21 cellular contexts compared by ENCODE assay signal in the genomic region with DNA sequence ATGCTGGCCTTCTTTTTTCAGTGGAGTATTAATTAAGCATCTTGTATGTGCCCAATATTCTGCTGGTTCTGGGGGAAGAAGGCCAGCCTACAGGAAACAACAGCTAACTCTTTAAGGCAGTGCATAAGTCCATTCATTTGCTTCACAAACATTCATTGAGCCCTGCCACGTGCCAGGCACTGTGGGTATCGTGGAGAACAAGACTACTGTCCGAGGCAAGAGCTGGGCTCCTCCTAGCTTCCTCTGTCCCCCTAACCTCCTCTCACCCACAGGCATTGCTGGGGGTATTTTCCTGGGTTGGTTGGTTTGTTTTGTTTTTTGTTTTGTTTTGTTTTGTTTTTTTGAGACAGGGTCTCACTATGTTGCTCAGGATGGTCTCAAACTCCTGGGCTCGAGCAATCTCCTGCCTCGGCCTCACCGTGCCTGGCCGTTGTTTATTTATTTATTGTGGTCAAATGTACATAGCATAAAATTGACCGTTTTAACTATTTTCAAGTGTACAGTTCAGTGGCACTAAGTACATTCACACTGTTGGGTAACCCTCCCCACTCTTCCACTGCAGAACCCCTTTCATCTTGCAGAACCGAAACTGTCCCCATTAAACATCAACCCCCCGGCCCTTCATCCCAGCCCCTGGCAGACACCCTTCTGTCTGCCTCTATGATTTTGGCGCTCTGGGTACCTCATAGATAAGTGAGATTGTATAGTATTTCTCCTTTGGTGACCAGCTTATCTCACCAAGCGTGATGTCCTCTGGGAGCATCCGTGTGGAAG. TPM values are rescaled to one million over a fixed set of nuclear protein-coding genes. Genes with fewer than 3 reads are reported as not detected.
DNase-seq lines count a peak whose midpoint lies in the region; ATAC-seq, FAIRE-seq and TF ChIP-seq lines count a peak whose summit lies in the region.
"Had no signal": no experiment of that assay in that cellular context is flagged by ENCODE, and none has a peak within 500 bp of the region (broad histone marks: within the 10 kb centered on the region; RNA-seq: fewer than 3 reads in every experiment).

No MANE protein-coding gene starts in this region.

- TF ChIP-seq CTCF in OCI-LY7 (conservative IDR thresholded peaks at IDR 0.05; ENCODE audit: low read length) (no peak), K562 (IDR thresholded peaks at IDR 0.05 in 2 of 3, conservative IDR thresholded peaks at IDR 0.05 in 1 of 3; ENCODE audit: insufficient read depth in 2 of 3, low read depth in 1 of 3, low read length in 3 of 3) (no peak), esophagus muscularis mucosa (IDR thresholded peaks at IDR 0.05) (no peak)

- BruUV-seq in OCI-LY7 (replicated peaks; lab: Mats Ljungman, UMichigan) (no TSS peak), K562 (replicated peaks; lab: Mats Ljungman, UMichigan) (no TSS peak)

- H3K4me3 ChIP-seq in OCI-LY7 (ENCODE audit: low read depth, low read length, poor library complexity, severe bottlenecking): no peak overlapping the region
- H3K4me3 ChIP-seq in K562: no peak overlapping the region
- no peak overlapping the region for H3K4me3 ChIP-seq in esophagus muscularis mucosa
- H3K4me3 ChIP-seq: breast epithelium, skin epidermis, thoracic aorta had no signal

- no peak for FAIRE-seq in K562 (lab: Jason Lieb, UNC)

- POLR2A ChIA-PET in OCI-LY7 (lab: Charles Lee) (interaction anchor here (0.7 kb wide), 1 partner anchor 1002 kb away, joined by 4 read pairs; no protein-coding TSS in a partner anchor), K562 (lab: Yijun Ruan, JAX) (no interaction called here)

- WGBS in K562 (ENCODE audit: insufficient coverage, low coverage, missing lambda C conversion rate): 5% methylated on average over 13 of the region's 13 CpGs
- WGBS in esophagus muscularis mucosa: 90% methylated on average over 13 of the region's 13 CpGs

- H3K9me3 ChIP-seq in OCI-LY7 (ENCODE audit: low read length): no peaks in the 10 kb centered on the region
- no peaks in the 10 kb centered on the region for H3K9me3 ChIP-seq in K562 (replicated peaks; ENCODE audit: control insufficient read depth, insufficient read depth, low read depth, low read length)
- no peaks in the 10 kb centered on the region for H3K9me3 ChIP-seq in esophagus muscularis mucosa
- H3K9me3 ChIP-seq: breast epithelium, thoracic aorta had no signal

- TF ChIP-seq RAD21 in K562 (CRISPR knock-in tag; conservative IDR thresholded peaks at IDR 0.05 in 1 of 2, IDR thresholded peaks at IDR 0.05 in 1 of 2): no peak

- in situ Hi-C loops in K562 (cut with MboI): no loop called here

- H3K9me1 ChIP-seq in K562 (ENCODE audit: control insufficient read depth, insufficient read depth, low read length): no peaks in the 10 kb centered on the region

- CTCF ChIA-PET in OCI-LY7 (lab: Charles Lee; ENCODE audit: unreplicated experiment) (interaction anchor here (1.0 kb wide), 1 partner anchor 1094 kb away, joined by 3 read pairs; no protein-coding TSS in a partner anchor), K562 (lab: Yijun Ruan, JAX; ENCODE audit: low intra/inter-chr PET ratio) (no interaction called here)

- H3K36me3 ChIP-seq in OCI-LY7 (ENCODE audit: insufficient read depth, low read length) (no peaks in the 10 kb centered on the region), K562 (ENCODE audit: control insufficient read depth, insufficient read depth, low read length) (no peaks in the 10 kb centered on the region), esophagus muscularis mucosa (no peaks in the 10 kb centered on the region)
- H3K36me3 ChIP-seq: breast epithelium, thoracic aorta had no signal

- H3K27me3 ChIP-seq in K562 (ENCODE audit: control insufficient read depth in 2 of 2, insufficient read depth in 2 of 2, low read length in 2 of 2): peaks cover 17 to 33% of the 10 kb centered on the region in 2 experiments
- H3K27me3 ChIP-seq in esophagus muscularis mucosa: no peaks in the 10 kb centered on the region
- H3K27me3 ChIP-seq: breast epithelium had no signal

- DNase-seq in OCI-LY7 (ENCODE audit: low spot score) (peak; percentile 7), K562 (ENCODE audit: extremely low read depth in 1 of 4, low spot score in 3 of 4) (no peak), midbrain (lab: John Stamatoyannopoulos, UW) (peak; percentile 70), superior temporal gyrus (ENCODE audit: extremely low spot score) (peak; percentile 89), DMS53 (lab: John Stamatoyannopoulos, UW) (no peak), esophagus muscularis mucosa (ENCODE audit: extremely low spot score) (no peak)
- DNase-seq: activated CD4-positive, alpha-beta T cell treated with anti-CD3 and anti-CD28 coated beads, Interleukin-2, amount 50 U/mL, for 1 hour; activated naive CD4-positive, alpha-beta T cell treated with anti-CD3 and anti-CD28 coated beads for 36 hours; DMS153; effector memory CD8-positive, alpha-beta T cell; NCI-H1417; NCI-H69; occipital lobe; OCI-M1; stimulated activated CD4-positive, alpha-beta T cell treated with anti-CD3 and anti-CD28 coated beads, Interleukin-4, amount 100 ng/mL, for 1 hour had no signal

- H3K4me1 ChIP-seq in OCI-LY7 (ENCODE audit: insufficient read depth, low read length, poor library complexity, severe bottlenecking) (peaks cover 8% of the 10 kb centered on the region), K562 (replicated peaks in 1 of 2; ENCODE audit: control insufficient read depth in 2 of 2, insufficient read depth in 2 of 2, low read length in 2 of 2) (peaks cover 10 to 13% of the 10 kb centered on the region in 2 experiments; a peak in 3 of 5 replicates), esophagus muscularis mucosa (peaks cover 62 to 81% (median 69%) of the 10 kb centered on the region in 4 donors)

- H3K79me2 ChIP-seq in OCI-LY7 (ENCODE audit: insufficient read depth, low read depth, low read length): no peaks in the 10 kb centered on the region
- H3K79me2 ChIP-seq in K562 (ENCODE audit: control insufficient read depth, insufficient read depth, low read length): no peaks in the 10 kb centered on the region

- H2AFZ ChIP-seq in OCI-LY7 (ENCODE audit: low read length) (peak overlapping the region; percentile 44; the same call in 1 of the 2 replicates), K562 (ENCODE audit: low read depth, low read length) (no peak overlapping the region)

- intact Hi-C loops in OCI-LY7 (cut with micrococcal nuclease; ENCODE audit: unreplicated experiment) (no loop called here), K562 (cut with micrococcal nuclease) (no loop called here), esophagus muscularis mucosa (cut with DNase I) (no loop called here)

- TF ChIP-seq POLR2A in K562 (conservative IDR thresholded peaks at IDR 0.05): no peak
- TF ChIP-seq POLR2A in esophagus muscularis mucosa (IDR thresholded peaks at IDR 0.05; ENCODE audit: low read depth): no peak

- no peaks in the 10 kb centered on the region for H4K20me1 ChIP-seq in OCI-LY7 (ENCODE audit: insufficient read depth, low read length)
- no peaks in the 10 kb centered on the region for H4K20me1 ChIP-seq in K562 (replicated peaks; ENCODE audit: control insufficient read depth, insufficient read depth, low read length)

- no peaks in the 10 kb centered on the region for H3K9me2 ChIP-seq in OCI-LY7 (ENCODE audit: insufficient read depth, low read length)

- H3K4me2 ChIP-seq in OCI-LY7 (ENCODE audit: low read length): peak overlapping the region; percentile 41
- no peak overlapping the region for H3K4me2 ChIP-seq in K562 (ENCODE audit: insufficient read depth, low read length)

- H3K27ac ChIP-seq in OCI-LY7 (ENCODE audit: low read depth, low read length, poor library complexity, severe bottlenecking) (no peak overlapping the region), K562 (ENCODE audit: extremely low read depth, low read depth, low read length) (no peak overlapping the region), esophagus muscularis mucosa (replicated peaks in 1 of 4) (no peak overlapping the region)
- H3K27ac ChIP-seq: breast epithelium had no signal

- H3K9ac ChIP-seq in K562 (ENCODE audit: insufficient read depth in 1 of 2, low read depth in 2 of 2, low read length in 2 of 2): no peak overlapping the region

- TF ChIP-seq EP300 in K562 (IDR thresholded peaks at IDR 0.05; ENCODE audit: low read length): no peak
- TF ChIP-seq EP300 in esophagus muscularis mucosa (IDR thresholded peaks at IDR 0.05): no peak

- ATAC-seq in K562: no peak
- no peak for ATAC-seq in HG02678 (IDR thresholded peaks at IDR 0.05; ENCODE audit: unreplicated experiment)
- ATAC-seq: effector memory CD8-positive, alpha-beta T cell; HCT116 had no signal

TF ChIP-seq in K562, 482 proteins besides CTCF, POLR2A, EP300 and RAD21 (continues in another document):
- TF ChIP-seq, protein P1, sequence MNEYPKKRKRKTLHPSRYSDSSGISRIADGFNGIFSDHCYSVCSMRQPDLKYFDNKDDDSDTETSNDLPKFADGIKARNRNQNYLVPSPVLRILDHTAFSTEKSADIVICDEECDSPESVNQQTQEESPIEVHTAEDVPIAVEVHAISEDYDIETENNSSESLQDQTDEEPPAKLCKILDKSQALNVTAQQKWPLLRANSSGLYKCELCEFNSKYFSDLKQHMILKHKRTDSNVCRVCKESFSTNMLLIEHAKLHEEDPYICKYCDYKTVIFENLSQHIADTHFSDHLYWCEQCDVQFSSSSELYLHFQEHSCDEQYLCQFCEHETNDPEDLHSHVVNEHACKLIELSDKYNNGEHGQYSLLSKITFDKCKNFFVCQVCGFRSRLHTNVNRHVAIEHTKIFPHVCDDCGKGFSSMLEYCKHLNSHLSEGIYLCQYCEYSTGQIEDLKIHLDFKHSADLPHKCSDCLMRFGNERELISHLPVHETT (CRISPR knock-in tag; conservative IDR thresholded peaks at IDR 0.05 in 1 of 2, IDR thresholded peaks at IDR 0.05 in 1 of 2): no peak

RNA-seq across cellular contexts. Expression of a gene that starts 32.6 kb away (rescaled TPM):
- total RNA-seq in OCI-LY7 (2014; rRNA removed; shearing (Covaris generic)): not detected in 2 replicates
- total RNA-seq in OCI-LY7 (2022) (not detected in 2 replicates), K562 (2014; rRNA removed) (0.23 and 0.33 TPM in 2 replicates), K562 (2014; rRNA removed; fragmentation: Illumina TruSeq; extraction: Trizol) (0.13 and 0.15 TPM in 2 replicates), K562 (2015; rRNA removed; fragmentation: Illumina TruSeq; extraction: Trizol) (1.3 TPM in 2 replicates), K562 (2021) (0.38 and 0.42 TPM in 2 replicates), esophagus muscularis mucosa (10 to 100 TPM; 24.1 to 43.0 (median 38.7) TPM)
- 0.11 and 0.12 TPM in 2 replicates for total RNA-seq in K562 (2011; cell fraction: chromatin; rRNA removed; ENCODE audit: low replicate concordance)
- 0.13 and 0.17 TPM in 2 replicates for total RNA-seq in K562 (2011; cell fraction: nucleolus; rRNA removed)
- 0.15 TPM in 2 replicates for total RNA-seq in K562 (2011; cell fraction: nucleoplasm; rRNA removed)
- polyA plus RNA-seq in K562 (2011; rRNA removed) (0.06 and 0.18 TPM in 2 replicates), K562 (2014; fragmentation: Illumina TruSeq; extraction: Trizol) (0.17 and 0.18 TPM in 2 replicates), K562 (2014; fragmentation: Nextera tagmentation; extraction: Ambion mirVana) (under 1 TPM; 0.01 to 0.04 TPM), K562 (2014; rRNA removed) (0.07 and 0.34 TPM in 2 replicates)
- 0.01 and 0.13 TPM in 2 replicates for polyA plus RNA-seq in K562 (2011; cell fraction: cytosol; rRNA removed)
- 0.04 and 0.20 TPM in 2 replicates for polyA plus RNA-seq in K562 (2011; cell fraction: nucleus; rRNA removed)
- polyA plus RNA-seq in K562 (2012): 0.43 and 0.76 TPM in 2 replicates
- 0.04 and 0.51 TPM in 2 replicates for polyA minus RNA-seq in K562 (2011; rRNA and poly(A)+ RNA removed)
- 0.10 and 0.55 TPM in 2 replicates for polyA minus RNA-seq in K562 (2011; cell fraction: cytosol; rRNA and poly(A)+ RNA removed)
- 0.13 and 0.78 TPM in 2 replicates for polyA minus RNA-seq in K562 (2011; cell fraction: nucleus; rRNA and poly(A)+ RNA removed)
- total RNA-seq: B cell had no signal

Comparison
In these comparisons a context has a peak if more than half of its experiments do, and no peak if none do; other contexts are left out.
1. DNase-seq: peak in OCI-LY7 (single experiment), midbrain (single experiment) and superior temporal gyrus (single experiment); none in K562 (0 of 4), DMS53 (single experiment) and esophagus muscularis mucosa (single experiment).
2. RNA of a gene that starts 32.6 kb away (total RNA-seq): 24.1 to 43.0 TPM in esophagus muscularis mucosa; 0.11 to 1.3 TPM in K562 and not detected in OCI-LY7; every median in the first group is over 10 times any median in the second.